31 cellular contexts compared by ENCODE assay signal in genomic region chrX:134202561-134202960, GRCh38. TPM values are rescaled to one million over a fixed set of nuclear protein-coding genes. Genes with fewer than 3 reads are reported as not detected.
"Had no signal": no experiment of that assay in that cellular context is flagged by ENCODE, and none has a peak within 500 bp of the region (broad histone marks: within the 10 kb centered on the region; RNA-seq: fewer than 3 reads in every experiment).

No MANE protein-coding gene starts in this region.

- ATAC-seq: activated CD4-positive, alpha-beta T cell treated with anti-CD3 and anti-CD28 coated beads for 36 hours; activated CD4-positive, CD25-positive, alpha-beta regulatory T cell treated with anti-CD3 and anti-CD28 coated beads, Interleukin-2, amount 50 U/mL, for 24 hours; activated naive CD8-positive, alpha-beta T cell treated with anti-CD3 and anti-CD28 coated beads, Interleukin-2, amount 50 U/mL, for 24 hours; activated T-cell treated with anti-CD3 and anti-CD28 coated beads, Interleukin-2, amount 50 U/mL, for 4 hours; PC-3 had no signal

- H3K9me2 ChIP-seq: SK-N-SH had no signal

- H3K27ac Mint-ChIP-seq: activated CD4-positive, alpha-beta memory T cell treated with anti-CD3 and anti-CD28 coated beads for 36 hours; activated CD4-positive, alpha-beta T cell treated with anti-CD3 and anti-CD28 coated beads for 36 hours; activated naive CD4-positive, alpha-beta T cell treated with anti-CD3 and anti-CD28 coated beads, Interleukin-2, amount 10 ng/mL, durations not matched to agents 7 days and 5 days; activated naive CD8-positive, alpha-beta T cell; activated naive CD8-positive, alpha-beta T cell treated with anti-CD3 and anti-CD28 coated beads, Interleukin-2, amount 50 U/mL, for 24 hours; activated T-helper 1 cell treated with anti-CD3 and anti-CD28 coated beads, Interleukin-12 subunit alpha, Interleukin-12 subunit beta, Interleukin-2, Interleukin-4 antibody, amounts not matched to agents 30 ng/mL and 10 ng/mL and 1 ng/mL, durations not matched to agents 14 hours and 24 hours and 36 hours; brain; T-helper 1 cell treated with Interleukin-12 subunit alpha and Interleukin-12 subunit beta and Interleukin-4 antibody, amounts not matched to agents 30 μg/mL and 1 μg/mL, for 36 hours; T-helper 2 cell treated with Interferon-gamma antibody and Interleukin-4, amounts not matched to agents 5 μg/mL and 100 μg/mL, for 36 hours had no signal

- H3K27ac ChIP-seq: KMS-11, Peyer's patch, SJSA1 had no signal

- H3K4me3 ChIP-seq: Peyer's patch, SJSA1 had no signal

- H3K4me1 Mint-ChIP-seq: activated CD4-positive, alpha-beta T cell treated with anti-CD3 and anti-CD28 coated beads for 36 hours; activated naive CD4-positive, alpha-beta T cell treated with anti-CD3 and anti-CD28 coated beads, Interleukin-2, amount 10 ng/mL, durations not matched to agents 7 days and 5 days; activated naive CD8-positive, alpha-beta T cell treated with anti-CD3 and anti-CD28 coated beads, Interleukin-2, amount 50 U/mL, for 24 hours; brain had no signal

- H3K9me3 Mint-ChIP-seq: activated CD4-positive, alpha-beta memory T cell treated with anti-CD3 and anti-CD28 coated beads for 36 hours; activated naive CD4-positive, alpha-beta T cell treated with anti-CD3 and anti-CD28 coated beads, Interleukin-2, amount 10 ng/mL, durations not matched to agents 7 days and 5 days; activated naive CD8-positive, alpha-beta T cell treated with anti-CD3 and anti-CD28 coated beads, Interleukin-2, amount 50 U/mL, for 24 hours; activated T-cell treated with anti-CD3 and anti-CD28 coated beads, Interleukin-2, amount 50 U/mL, for 4 hours; T-helper 1 cell treated with Interleukin-12 subunit alpha and Interleukin-12 subunit beta and Interleukin-4 antibody, amounts not matched to agents 30 μg/mL and 1 μg/mL, for 36 hours had no signal

- H3K36me3 ChIP-seq: Peyer's patch, SJSA1 had no signal

- H3K4me1 ChIP-seq: Peyer's patch, SJSA1 had no signal

- H3K27me3 ChIP-seq: Peyer's patch, SJSA1 had no signal

- H3K27me3 Mint-ChIP-seq: activated CD4-positive, alpha-beta memory T cell treated with anti-CD3 and anti-CD28 coated beads for 36 hours; activated CD4-positive, alpha-beta T cell treated with anti-CD3 and anti-CD28 coated beads for 36 hours; activated naive CD4-positive, alpha-beta T cell treated with anti-CD3 and anti-CD28 coated beads, Interleukin-2, amount 10 ng/mL, durations not matched to agents 7 days and 5 days; activated naive CD8-positive, alpha-beta T cell; activated naive CD8-positive, alpha-beta T cell treated with anti-CD3 and anti-CD28 coated beads, Interleukin-2, amount 50 U/mL, for 24 hours; brain had no signal

- H3K4me2 ChIP-seq: KMS-11, SK-N-SH had no signal

- H3K4me3 Mint-ChIP-seq: activated CD4-positive, alpha-beta memory T cell treated with anti-CD3 and anti-CD28 coated beads for 36 hours; activated CD4-positive, alpha-beta T cell treated with anti-CD3 and anti-CD28 coated beads for 36 hours; activated naive CD4-positive, alpha-beta T cell treated with anti-CD3 and anti-CD28 coated beads, Interleukin-2, amount 10 ng/mL, durations not matched to agents 7 days and 5 days; activated naive CD8-positive, alpha-beta T cell; activated naive CD8-positive, alpha-beta T cell treated with anti-CD3 and anti-CD28 coated beads, Interleukin-2, amount 50 U/mL, for 24 hours; activated T-cell treated with anti-CD3 and anti-CD28 coated beads, Interleukin-2, amount 50 U/mL, for 4 hours; activated T-helper 1 cell treated with anti-CD3 and anti-CD28 coated beads, Interleukin-12 subunit alpha, Interleukin-12 subunit beta, Interleukin-2, Interleukin-4 antibody, amounts not matched to agents 30 ng/mL and 10 ng/mL and 1 ng/mL, durations not matched to agents 14 hours and 24 hours and 36 hours; brain; T-helper 1 cell treated with Interleukin-12 subunit alpha and Interleukin-12 subunit beta and Interleukin-4 antibody, amounts not matched to agents 30 μg/mL and 1 μg/mL, for 36 hours; T-helper 2 cell treated with Interferon-gamma antibody and Interleukin-4, amounts not matched to agents 5 μg/mL and 100 μg/mL, for 36 hours had no signal

- DNase-seq: activated CD4-positive, alpha-beta memory T cell treated with anti-CD3 and anti-CD28 coated beads for 36 hours; activated CD4-positive, alpha-beta T cell treated with anti-CD3 and anti-CD28 coated beads for 36 hours; activated CD4-positive, alpha-beta T cell treated with anti-CD3 and anti-CD28 coated beads, Interleukin-2, amount 50 U/mL, for 1 hour; activated CD8-positive, alpha-beta memory T cell treated with anti-CD3 and anti-CD28 coated beads, Interleukin-2, amount 50 U/mL, for 4 hours; activated naive CD4-positive, alpha-beta T cell treated with anti-CD3 and anti-CD28 coated beads, Interleukin-2, amount 10 ng/mL, durations not matched to agents 7 days and 5 days; activated naive CD8-positive, alpha-beta T cell treated with anti-CD3 and anti-CD28 coated beads, Interleukin-2, amount 50 U/mL, for 24 hours; activated T-cell treated with anti-CD3 and anti-CD28 coated beads for 4 hours; activated T-cell treated with anti-CD3 and anti-CD28 coated beads, Interleukin-2, amount 50 U/mL, for 4 hours; anterior cingulate cortex; central memory CD4-positive, alpha-beta T cell; NCI-H1105; NCI-H1417 treated with DMSO at 0.1 percent for 48 hours; NCI-H2029; NCI-H345; NCI-H524 treated with DMSO at 0.1 percent for 48 hours; NK-92 treated with Interleukin-12 subunit alpha and Interleukin-12 subunit beta, amount 100 ng/mL, for 24 hours; PC-3; Peyer's patch; RPMI8226; SHP77 treated with DMSO at 0.1 percent for 48 hours; SK-N-SH had no signal

- H3K36me3 Mint-ChIP-seq: activated CD4-positive, alpha-beta memory T cell treated with anti-CD3 and anti-CD28 coated beads for 36 hours; activated naive CD4-positive, alpha-beta T cell treated with anti-CD3 and anti-CD28 coated beads, Interleukin-2, amount 10 ng/mL, durations not matched to agents 7 days and 5 days; activated naive CD8-positive, alpha-beta T cell; brain had no signal

RNA-seq across cellular contexts. Expression of gene CCDC160, which starts 34.4 kb away (rescaled TPM):
- total RNA-seq: activated CD4-positive, alpha-beta memory T cell treated with anti-CD3 and anti-CD28 coated beads for 36 hours; activated CD4-positive, alpha-beta T cell treated with anti-CD3 and anti-CD28 coated beads for 36 hours; activated T-cell treated with anti-CD3 and anti-CD28 coated beads, Interleukin-2, amount 50 U/mL, for 4 hours; activated T-helper 1 cell treated with anti-CD3 and anti-CD28 coated beads, Interleukin-12 subunit alpha, Interleukin-12 subunit beta, Interleukin-2, Interleukin-4 antibody, amounts not matched to agents 30 ng/mL and 10 ng/mL and 1 ng/mL, durations not matched to agents 14 hours and 24 hours and 36 hours; bronchial epithelial cell; NCI-H460; Peyer's patch; SJSA1 had no signal
- polyA plus RNA-seq: SK-N-SH had no signal
